21 cellular contexts compared by ENCODE assay signal in the genomic region with DNA sequence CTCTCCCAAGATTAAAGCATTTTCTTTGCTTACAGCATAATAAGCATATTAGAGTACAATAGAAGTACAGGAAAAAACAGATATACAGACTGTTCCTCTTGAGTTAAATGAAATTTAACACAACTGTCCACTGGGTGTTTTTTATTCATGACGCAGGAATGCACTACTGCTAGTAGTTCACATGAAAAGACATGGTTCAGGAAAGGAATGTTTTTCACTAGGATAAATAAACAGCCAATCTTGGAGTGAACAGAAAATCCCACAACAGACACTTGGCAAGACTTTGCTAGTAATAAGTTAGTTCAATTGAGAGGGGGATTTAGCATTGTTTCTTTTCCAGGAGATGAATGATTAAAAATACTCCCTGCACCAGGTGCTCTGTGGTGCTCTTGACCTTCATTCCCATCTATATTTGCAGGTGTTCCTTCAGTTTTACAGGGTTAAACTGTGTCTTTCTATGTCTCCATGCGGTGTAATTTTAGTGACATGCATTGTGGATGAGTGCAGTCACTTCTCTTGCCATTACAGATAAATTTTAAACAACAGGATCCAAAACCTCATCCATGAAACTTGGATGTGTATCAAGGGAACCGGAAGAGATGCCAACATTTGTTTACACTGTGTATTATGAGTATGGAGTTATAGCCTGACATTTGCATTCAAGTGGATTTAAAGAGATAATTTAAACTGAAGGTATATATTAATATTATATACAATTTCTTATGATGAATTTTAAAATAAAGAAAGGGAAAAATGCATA.
"Had no signal": no experiment of that assay in that cellular context is flagged by ENCODE, and none has a peak within 500 bp of the region (broad histone marks: within the 10 kb centered on the region; RNA-seq: fewer than 3 reads in every experiment).

No MANE protein-coding gene starts in this region.

- H3K4me3 ChIP-seq: prostate gland, spleen, stomach, testis, upper lobe of left lung had no signal

- H3K27me3 Mint-ChIP-seq: activated CD4-positive, alpha-beta memory T cell treated with anti-CD3 and anti-CD28 coated beads, Interleukin-2, amount 10 ng/mL, durations not matched to agents 7 days and 5 days; activated naive CD4-positive, alpha-beta T cell treated with anti-CD3 and anti-CD28 coated beads, Interleukin-2, amount 10 ng/mL, durations not matched to agents 7 days and 5 days; activated T-cell treated with anti-CD3 and anti-CD28 coated beads, Interleukin-2, amount 50 U/mL, for 24 hours; brain; T-helper 17 cell had no signal

- H3K36me3 ChIP-seq: prostate gland, spleen, stomach, upper lobe of left lung had no signal

- H3K4me1 Mint-ChIP-seq: activated CD4-positive, alpha-beta memory T cell treated with anti-CD3 and anti-CD28 coated beads, Interleukin-2, amount 10 ng/mL, durations not matched to agents 7 days and 5 days; activated naive CD4-positive, alpha-beta T cell treated with anti-CD3 and anti-CD28 coated beads, Interleukin-2, amount 10 ng/mL, durations not matched to agents 7 days and 5 days; nephron progenitor cell; T-helper 17 cell had no signal

- H3K9me3 ChIP-seq: prostate gland, testis, upper lobe of left lung had no signal

- H3K9me3 Mint-ChIP-seq: nephron progenitor cell had no signal

- H3K4me1 ChIP-seq: prostate gland, spleen, stomach, testis, upper lobe of left lung had no signal

- ATAC-seq: left ventricle myocardium superior, sciatic nerve, T-helper 17 cell had no signal

- H3K27ac Mint-ChIP-seq: activated CD4-positive, alpha-beta memory T cell treated with anti-CD3 and anti-CD28 coated beads, Interleukin-2, amount 10 ng/mL, durations not matched to agents 7 days and 5 days; activated naive CD4-positive, alpha-beta T cell treated with anti-CD3 and anti-CD28 coated beads, Interleukin-2, amount 10 ng/mL, durations not matched to agents 7 days and 5 days; activated T-cell treated with anti-CD3 and anti-CD28 coated beads, Interleukin-2, amount 50 U/mL, for 24 hours; brain; nephron progenitor cell; T-helper 17 cell had no signal

- DNase-seq: activated CD4-positive, alpha-beta memory T cell treated with anti-CD3 and anti-CD28 coated beads, Interleukin-2, amount 10 ng/mL, durations not matched to agents 7 days and 5 days; activated CD4-positive, alpha-beta T cell treated with anti-CD3 and anti-CD28 coated beads for 4 hours; activated naive CD4-positive, alpha-beta T cell treated with anti-CD3 and anti-CD28 coated beads, Interleukin-2, amount 10 ng/mL, durations not matched to agents 7 days and 5 days; activated T-cell treated with anti-CD3 and anti-CD28 coated beads, Interleukin-2, amount 50 U/mL, for 24 hours; central memory CD4-positive, alpha-beta T cell; effector memory CD4-positive, alpha-beta T cell; foreskin fibroblast; glutamatergic neuron; hypothalamus; left ventricle myocardium superior; mesendoderm; nephron progenitor cell; spleen; stimulated activated CD4-positive, alpha-beta T cell treated with anti-CD3 and anti-CD28 coated beads, Interleukin-1b, Interleukin-23, amount 100 ng/mL, for 48 hours; stomach; T-helper 17 cell; testis; upper lobe of left lung had no signal

- H3K27me3 ChIP-seq: spleen, stomach, testis, upper lobe of left lung had no signal

- H3K4me3 Mint-ChIP-seq: activated CD4-positive, alpha-beta memory T cell treated with anti-CD3 and anti-CD28 coated beads, Interleukin-2, amount 10 ng/mL, durations not matched to agents 7 days and 5 days; activated naive CD4-positive, alpha-beta T cell treated with anti-CD3 and anti-CD28 coated beads, Interleukin-2, amount 10 ng/mL, durations not matched to agents 7 days and 5 days; activated T-cell treated with anti-CD3 and anti-CD28 coated beads, Interleukin-2, amount 50 U/mL, for 24 hours; brain; nephron progenitor cell; T-helper 17 cell had no signal

- H3K27ac ChIP-seq: prostate gland, spleen, stomach, testis, upper lobe of left lung had no signal
